8 cellular contexts compared by ENCODE assay signal in genomic region chr14:104794641-104795467, GRCh38. TPM values are rescaled to one million over a fixed set of nuclear protein-coding genes. Genes with fewer than 3 reads are reported as not detected.
DNase-seq lines count a peak whose midpoint lies in the region; ATAC-seq and TF ChIP-seq lines count a peak whose summit lies in the region.

No MANE protein-coding gene starts in this region.

- ATAC-seq in GM19324 (IDR thresholded peaks at IDR 0.05; ENCODE audit: low FRiP score, unreplicated experiment), result peak; percentile 26
- ATAC-seq in HG02852 (IDR thresholded peaks at IDR 0.05; ENCODE audit: unreplicated experiment), result no peak

- peaks cover 70 to 85% (median 82%) of the 10 kb centered on the region in 10 experiments for H3K4me1 ChIP-seq in BLaER1 treated with 17β-estradiol and CSF1 and Interleukin-3, amounts not matched to agents 10 nM and 100 nM
- H3K4me1 ChIP-seq in stomach, result peaks cover 63 to 90% (median 82%) of the 10 kb centered on the region in 4 donors

- H3K36me3 ChIP-seq in BLaER1 treated with 17β-estradiol and CSF1 and Interleukin-3, amounts not matched to agents 10 nM and 100 nM, result peaks cover 26 to 39% (median 31%) of the 10 kb centered on the region in 11 experiments
- H3K36me3 ChIP-seq in MG63 (peaks cover 3% of the 10 kb centered on the region), stomach (peaks cover 21 to 28% (median 27%) of the 10 kb centered on the region in 4 donors)

- peak overlapping the region; percentile 93 to 100 (median 97) for H3K4me2 ChIP-seq in BLaER1 treated with 17β-estradiol and CSF1 and Interleukin-3, amounts not matched to agents 10 nM and 100 nM

- peak overlapping the region; percentile 85 to 96 (median 93) for H3K27ac ChIP-seq in BLaER1 treated with 17β-estradiol and CSF1 and Interleukin-3, amounts not matched to agents 10 nM and 100 nM
- H3K27ac ChIP-seq in layer of hippocampus (ENCODE audit: low read depth, low read length) (peak overlapping the region; percentile 30), stomach (peak overlapping the region; percentile 78 to 95 (median 88))

- no peaks in the 10 kb centered on the region for H3K9me3 ChIP-seq in BLaER1 treated with 17β-estradiol and CSF1 and Interleukin-3, amounts not matched to agents 10 nM and 100 nM (replicated peaks in 1 of 11)
- H3K9me3 ChIP-seq in MG63 (no peaks in the 10 kb centered on the region), stomach (no peaks in the 10 kb centered on the region)

- peak overlapping the region; percentile 89 to 100 (median 97) for H3K4me3 ChIP-seq in BLaER1 treated with 17β-estradiol and CSF1 and Interleukin-3, amounts not matched to agents 10 nM and 100 nM
- H3K4me3 ChIP-seq in MG63 (peak overlapping the region; percentile 65), stomach (peak overlapping the region; percentile 77 to 96 (median 86))

- peaks cover 0 to 4% (median 0%) of the 10 kb centered on the region in 5 experiments for H3K9me3 Mint-ChIP-seq in brain

- no peak for TF ChIP-seq POLR2A in stomach (IDR thresholded peaks at IDR 0.05)

- no peak for TF ChIP-seq EP300 in stomach (IDR thresholded peaks at IDR 0.05)

- 1 to 4% (median 1%) methylated on average over 19 to 77 of the region's 77 CpGs for WGBS in stomach, 5 donors

- peaks cover 22% of the 10 kb centered on the region for H3K27me3 Mint-ChIP-seq in brain

- peak overlapping the region; percentile 89 to 95 (median 93) for H3K4me3 Mint-ChIP-seq in brain

- H3K4me1 Mint-ChIP-seq in brain, result peaks cover 61% of the 10 kb centered on the region

- H4K20me1 ChIP-seq in BLaER1 treated with 17β-estradiol and CSF1 and Interleukin-3, amounts not matched to agents 10 nM and 100 nM, result peaks cover 41 to 57% (median 52%) of the 10 kb centered on the region in 11 experiments

- TF ChIP-seq CTCF in brain (conservative IDR thresholded peaks at IDR 0.05) (no peak), stomach (IDR thresholded peaks at IDR 0.05) (no peak)

- H3K27ac Mint-ChIP-seq in brain, result peak overlapping the region; percentile 89 to 96 (median 95)

- no peak for DNase-seq in MG63
- peak; percentile 51 for DNase-seq in stomach
- no peak for DNase-seq in COR-L47 (lab: John Stamatoyannopoulos, UW)

- peaks cover 4% of the 10 kb centered on the region for H3K36me3 Mint-ChIP-seq in brain

- H3K27me3 ChIP-seq in BLaER1 treated with 17β-estradiol and CSF1 and Interleukin-3, amounts not matched to agents 10 nM and 100 nM, result peaks cover 0 to 31% (median 22%) of the 10 kb centered on the region in 11 experiments; a peak in 14 of 22 replicates
- H3K27me3 ChIP-seq in MG63 (no peaks in the 10 kb centered on the region), layer of hippocampus (ENCODE audit: control insufficient read depth, insufficient read depth, low read length) (no peaks in the 10 kb centered on the region), stomach (no peaks in the 10 kb centered on the region)

- intact Hi-C loops in stomach (cut with DNase I; ENCODE audit: low total_unique reads), result no loop called here

- H3K9ac ChIP-seq in BLaER1 treated with 17β-estradiol and CSF1 and Interleukin-3, amounts not matched to agents 10 nM and 100 nM, result peak overlapping the region; percentile 93 to 99 (median 98)

RNA-seq across cellular contexts. Expression of gene AKT1, which starts 0.7 kb away (rescaled TPM):
- total RNA-seq in MG63 (2014; rRNA removed; shearing (Covaris generic); ENCODE audit: low replicate concordance), result 118 and 140 TPM in 2 replicates
- 192 TPM for polyA plus RNA-seq in brain (ENCODE audit: insufficient read depth, low read depth, low replicate concordance)
- total RNA-seq in stomach, result 100 to 1,000 TPM in 4 of 5 donors, 10 to 100 TPM in 1; 85.2 to 292 (median 119) TPM
- polyA plus RNA-seq in stomach, result 100 to 1,000 TPM; 100 to 123 (median 107) TPM

RNA-seq across cellular contexts. Expression of gene ZBTB42, which starts 6.0 kb away (rescaled TPM):
- total RNA-seq in MG63 (2014; rRNA removed; shearing (Covaris generic); ENCODE audit: low replicate concordance), result 2.5 and 3.9 TPM in 2 replicates
- polyA plus RNA-seq in brain (ENCODE audit: insufficient read depth, low read depth, low replicate concordance) (2.2 TPM), stomach (1 to 10 TPM; 4.6 to 7.9 (median 5.5) TPM)
- total RNA-seq in stomach, result 10 to 100 TPM in 3 of 5 donors, 1 to 10 TPM in 2; 4.7 to 59.7 (median 13.2) TPM

RNA-seq across cellular contexts. Expression of gene SIVA1, which starts 41.9 kb away (rescaled TPM):
- total RNA-seq in MG63 (2014; rRNA removed; shearing (Covaris generic); ENCODE audit: low replicate concordance), result 166 and 169 TPM in 2 replicates
- polyA plus RNA-seq in brain (ENCODE audit: insufficient read depth, low read depth, low replicate concordance) (130 TPM), stomach (100 to 1,000 TPM; 200 to 247 (median 213) TPM)
- 100 to 1,000 TPM in 4 of 5 donors, 10 to 100 TPM in 1; 73.3 to 366 (median 252) TPM for total RNA-seq in stomach

Comparison
In these comparisons a context has a peak if more than half of its experiments do, and no peak if none do; other contexts are left out.
1. H3K27ac ChIP-seq: peak in every context shown above with its lines; median percentile 93 in BLaER1 treated with 17β-estradiol and CSF1 and Interleukin-3, amounts not matched to agents 10 nM and 100 nM; 88 in stomach; 30 in layer of hippocampus.